8 cellular contexts compared by ENCODE assay signal in genomic region chr6:32700391-32701040, GRCh38. TPM values are rescaled to one million over a fixed set of nuclear protein-coding genes. Genes with fewer than 3 reads are reported as not detected.
DNase-seq lines count a peak whose midpoint lies in the region; ATAC-seq, FAIRE-seq and TF ChIP-seq lines count a peak whose summit lies in the region.

No MANE protein-coding gene starts in this region.

- no peak overlapping the region for H3K9ac ChIP-seq in trophoblast cell (ENCODE audit: low read length)

- WGBS in trophoblast cell (ENCODE audit: extremely low coverage, insufficient coverage, insufficient read length) = no CpG with 5 or more reads among the region's 6 CpGs

- H3K4me1 Mint-ChIP-seq in glutamatergic neuron (ENCODE audit: low read depth, unreplicated experiment) = no peaks in the 10 kb centered on the region

- CTCF ChIA-PET in BJ (lab: Yijun Ruan, JAX) = interaction anchor here (0.8 to 3.9 kb wide), 13 partner anchors 11 to 455 kb away, joined by 3 to 46 read pairs (median 4); no protein-coding TSS in a partner anchor

- no peak overlapping the region for H3K18ac ChIP-seq in trophoblast cell (ENCODE audit: low read length)

- H2BK5ac ChIP-seq in trophoblast cell (ENCODE audit: low read depth, low read length, poor library complexity) = no peak overlapping the region

- H3K4me1 ChIP-seq in trophoblast cell (ENCODE audit: control insufficient read depth in 1 of 2, insufficient read depth in 2 of 2, low read length in 2 of 2) = no peaks in the 10 kb centered on the region

- no peak overlapping the region for H3K14ac ChIP-seq in trophoblast cell (ENCODE audit: low read length)

- H2AK5ac ChIP-seq in trophoblast cell (ENCODE audit: low read length) = no peak overlapping the region

- H3K36me3 ChIP-seq in BJ (ENCODE audit: control insufficient read depth, insufficient read depth, low read length) = no peaks in the 10 kb centered on the region
- no peaks in the 10 kb centered on the region for H3K36me3 ChIP-seq in trophoblast cell (ENCODE audit: control insufficient read depth in 1 of 2, insufficient read depth in 2 of 2, low read length in 2 of 2)

- POLR2A ChIA-PET in BJ (lab: Charles Lee) = no interaction called here

- FAIRE-seq in GM18507 (lab: Jason Lieb, UNC) = peak; percentile 93

- DNase-seq in BJ (ENCODE audit: low read depth) = no peak
- DNase-seq in GM18507 (ENCODE audit: extremely low spot score, insufficient read length, low read depth) = no peak
- peak; percentile 1 for DNase-seq in NCI-H524 treated with DMSO at 0.1 percent for 48 hours (lab: John Stamatoyannopoulos, UW)
- DNase-seq in activated T-cell treated with anti-CD3 and anti-CD28 coated beads, Interleukin-2, amount 50 U/mL, for 1 hour = peak; percentile 33
- DNase-seq in glutamatergic neuron = peak; percentile 28
- peak; percentile 22 to 71 for DNase-seq in trophoblast cell

- H4K91ac ChIP-seq in trophoblast cell (ENCODE audit: low read depth, low read length) = no peak overlapping the region

- no peak overlapping the region for H3K23ac ChIP-seq in trophoblast cell (ENCODE audit: low read length)

- H2BK120ac ChIP-seq in trophoblast cell (ENCODE audit: insufficient read depth, low read length, poor library complexity) = no peak overlapping the region

- H4K8ac ChIP-seq in trophoblast cell (ENCODE audit: low read depth, low read length) = no peak overlapping the region

- no peak overlapping the region for H3K27ac Mint-ChIP-seq in glutamatergic neuron (ENCODE audit: unreplicated experiment)

- H3K4me3 Mint-ChIP-seq in glutamatergic neuron (ENCODE audit: unreplicated experiment) = no peak overlapping the region

- no peak overlapping the region for H3K4me2 ChIP-seq in trophoblast cell (ENCODE audit: low read length)

- H3K4ac ChIP-seq in trophoblast cell (ENCODE audit: low read depth, low read length) = no peak overlapping the region

- no peaks in the 10 kb centered on the region for H3K9me3 ChIP-seq in trophoblast cell (ENCODE audit: insufficient read depth, low read depth, low read length)

- no peaks in the 10 kb centered on the region for H3K79me2 ChIP-seq in trophoblast cell (ENCODE audit: control insufficient read depth, insufficient read depth, low read length, poor library complexity)

- no peak overlapping the region for H3K4me3 ChIP-seq in BJ (ENCODE audit: low read depth, low read length)
- no peak overlapping the region for H3K4me3 ChIP-seq in trophoblast cell (ENCODE audit: low read depth, low read length)

- H3K27ac ChIP-seq in trophoblast cell (ENCODE audit: low read depth, low read length) = no peak overlapping the region

- no peak for ATAC-seq in HG02571 (IDR thresholded peaks at IDR 0.05; ENCODE audit: unreplicated experiment)
- ATAC-seq in GM19324 (IDR thresholded peaks at IDR 0.05; ENCODE audit: low FRiP score, unreplicated experiment) = no peak

- no peak overlapping the region for H4K12ac ChIP-seq in trophoblast cell (ENCODE audit: low read depth, low read length)

- H3K36me3 Mint-ChIP-seq in glutamatergic neuron (ENCODE audit: unreplicated experiment) = no peaks in the 10 kb centered on the region

- TF ChIP-seq CTCF in BJ (IDR thresholded peaks at IDR 0.05; ENCODE audit: insufficient read depth, low read depth, low read length) (peak; percentile 73), glutamatergic neuron (IDR thresholded peaks at IDR 0.05; ENCODE audit: partially characterized antibody, unreplicated experiment) (peak; percentile 74)

- H3K27me3 Mint-ChIP-seq in glutamatergic neuron (ENCODE audit: unreplicated experiment) = no peaks in the 10 kb centered on the region

- H3K79me1 ChIP-seq in trophoblast cell (ENCODE audit: low read length) = no peaks in the 10 kb centered on the region

- no peak overlapping the region for H2AFZ ChIP-seq in trophoblast cell (ENCODE audit: insufficient read depth, low read length, poor library complexity)

- H3K27me3 ChIP-seq in BJ (ENCODE audit: control insufficient read depth, insufficient read depth, low read length) (no peaks in the 10 kb centered on the region), trophoblast cell (ENCODE audit: insufficient read depth, low read length) (no peaks in the 10 kb centered on the region)

- H2BK12ac ChIP-seq in trophoblast cell (ENCODE audit: low read length) = no peak overlapping the region

- H3K9me3 Mint-ChIP-seq in glutamatergic neuron (ENCODE audit: unreplicated experiment) = no peaks in the 10 kb centered on the region

RNA-seq across cellular contexts. Expression of gene HLA-DQB1, which starts 34.1 kb away (rescaled TPM):
- not detected in 2 replicates for polyA plus RNA-seq in BJ (2011; rRNA removed)
- not detected in 2 replicates for polyA minus RNA-seq in BJ (2011; rRNA and poly(A)+ RNA removed)
- total RNA-seq in glutamatergic neuron (ENCODE audit: unreplicated experiment) = not detected
- 0.14 and 0.15 TPM in 2 replicates for polyA plus RNA-seq in trophoblast cell (2013)

RNA-seq across cellular contexts. Expression of gene HLA-DQA2, which starts 40.7 kb away (rescaled TPM):
- polyA plus RNA-seq in BJ (2011; rRNA removed) = not detected in 2 replicates
- polyA minus RNA-seq in BJ (2011; rRNA and poly(A)+ RNA removed) = not detected in 2 replicates
- not detected for total RNA-seq in glutamatergic neuron (ENCODE audit: unreplicated experiment)
- not detected in 2 replicates for polyA plus RNA-seq in trophoblast cell (2013)

Comparison
In these comparisons a context has a peak if more than half of its experiments do, and no peak if none do; other contexts are left out.
1. DNase-seq: peak in NCI-H524 treated with DMSO at 0.1 percent for 48 hours (single experiment), activated T-cell treated with anti-CD3 and anti-CD28 coated beads, Interleukin-2, amount 50 U/mL, for 1 hour (single experiment), glutamatergic neuron (single experiment) and trophoblast cell (2 of 2); none in BJ (single experiment) and GM18507 (single experiment).